Comparison of ENCODE assay signal across 18 cellular contexts in the genomic region with DNA sequence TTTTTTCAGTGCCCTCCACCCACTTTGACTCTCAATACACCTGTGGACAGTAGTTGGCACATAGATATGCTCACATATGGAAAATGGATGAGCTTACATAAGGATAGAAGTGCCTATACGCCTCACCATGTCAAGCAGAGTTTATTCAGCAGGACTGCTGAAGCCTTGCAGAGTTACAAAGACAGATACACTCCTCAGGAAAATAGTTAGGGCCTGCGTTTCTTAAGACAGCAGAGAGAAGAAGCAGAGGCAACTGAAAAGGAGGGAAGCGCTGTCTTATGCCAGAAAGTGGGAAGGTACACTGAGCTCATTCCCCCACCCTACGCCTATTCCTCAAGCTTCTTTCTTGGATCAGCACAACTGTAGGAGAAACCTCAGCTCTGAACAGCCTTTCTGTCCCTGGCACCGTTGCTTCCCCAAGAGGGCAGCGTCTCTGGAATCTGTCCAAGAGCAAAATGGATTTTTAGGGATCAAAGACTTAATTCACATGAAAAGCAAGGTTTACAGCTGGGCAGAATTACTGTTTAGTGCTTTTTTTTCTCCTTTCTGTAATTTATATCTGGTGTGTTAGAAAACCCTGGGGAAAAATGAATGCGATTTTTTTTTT. TPM values are rescaled to one million over a fixed set of nuclear protein-coding genes. Genes with fewer than 3 reads are reported as not detected.
"Had no signal": no experiment of that assay in that cellular context is flagged by ENCODE, and none has a peak within 500 bp of the region (broad histone marks: within the 10 kb centered on the region; RNA-seq: fewer than 3 reads in every experiment).

No MANE protein-coding gene starts in this region.

- H3K4me3 ChIP-seq: coronary artery, gastrocnemius medialis, heart right ventricle, pancreas, thoracic aorta had no signal

- H3K27ac ChIP-seq: coronary artery, heart right ventricle, pancreas, thoracic aorta had no signal

- DNase-seq: activated CD4-positive, alpha-beta T cell treated with anti-CD3 and anti-CD28 coated beads, Interleukin-2, amount 50 U/mL, for 1 hour; activated CD4-positive, CD25-positive, alpha-beta regulatory T cell; activated naive CD4-positive, alpha-beta T cell treated with anti-CD3 and anti-CD28 coated beads, Interleukin-2, amount 10 ng/mL, durations not matched to agents 7 days and 5 days; central memory CD4-positive, alpha-beta T cell; effector CD4-positive, alpha-beta T cell; gastrocnemius medialis; heart right ventricle; left ventricle myocardium superior; mesenchymal stem cell; pancreas; stimulated activated CD4-positive, alpha-beta T cell treated with anti-CD3 and anti-CD28 coated beads, Interleukin-15, amount 100 ng/mL, for 24 hours; stimulated activated CD4-positive, alpha-beta T cell treated with anti-CD3 and anti-CD28 coated beads, Interleukin-4, amount 100 ng/mL, for 4 hours; stimulated activated naive CD8-positive, alpha-beta T cell treated with anti-CD3 and anti-CD28 coated beads, Interleukin-15, amount 100 ng/mL, for 72 hours had no signal

- H3K36me3 ChIP-seq: gastrocnemius medialis, heart right ventricle, pancreas, thoracic aorta had no signal

- H3K27me3 ChIP-seq: gastrocnemius medialis, pancreas had no signal

- H3K9me3 ChIP-seq: gastrocnemius medialis, heart right ventricle, pancreas, thoracic aorta had no signal

RNA-seq across cellular contexts. Expression of a gene that starts 44.2 kb away (rescaled TPM):
- total RNA-seq: activated T-helper 2 cell treated with anti-CD3 and anti-CD28 coated beads, Interferon-gamma antibody, Interleukin-2, Interleukin-4, amounts not matched to agents 10 μg/mL and 5 μg/mL and 100 μg/mL, durations not matched to agents 14 hours and 24 hours and 36 hours; renal cortical epithelial cell; ureter had no signal
